ENCODE assay signal across 2 cellular contexts in the genomic region with DNA sequence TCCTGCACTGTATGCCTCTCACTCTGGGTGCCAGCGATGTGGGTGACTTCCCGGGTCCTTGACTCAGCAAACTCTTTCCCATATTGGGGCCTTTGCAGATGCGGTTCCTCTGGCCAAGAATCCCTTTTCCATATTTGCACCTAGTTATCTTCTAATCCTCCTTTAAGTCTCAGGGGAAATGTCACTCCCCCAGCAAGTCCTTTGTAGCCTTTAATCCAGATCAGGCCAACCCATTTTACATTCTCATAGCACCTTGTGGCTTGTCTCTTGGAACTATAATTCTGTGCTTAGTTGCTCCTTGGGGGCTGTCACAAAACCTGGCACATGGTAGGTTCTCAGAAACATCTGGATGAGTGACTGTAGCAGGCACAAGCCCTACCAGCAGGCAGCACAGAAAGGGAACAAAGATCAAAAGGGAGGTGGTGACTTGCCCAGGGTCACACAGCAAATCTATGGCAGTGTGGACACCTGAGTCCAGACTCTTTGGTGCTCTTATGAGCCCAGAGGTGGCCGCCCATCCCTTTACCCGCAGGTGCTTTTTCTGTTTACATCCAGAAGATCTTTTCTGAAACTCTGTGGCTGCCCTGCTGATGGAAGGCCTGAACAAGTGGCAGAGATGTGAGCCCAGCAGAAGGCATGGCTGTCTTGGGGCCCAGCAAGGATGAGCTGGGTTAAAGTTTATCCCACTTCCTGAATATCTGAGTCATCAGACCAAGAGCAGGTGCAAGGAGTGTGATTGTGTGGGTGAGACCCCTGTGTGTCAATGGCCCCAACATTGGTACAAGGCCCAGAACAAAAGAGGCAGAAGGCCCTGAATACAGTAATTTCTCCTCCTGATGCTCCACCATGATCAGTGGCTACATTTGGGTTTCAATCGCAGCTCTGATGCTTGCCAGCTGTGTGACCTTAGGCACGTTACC.
TF ChIP-seq lines count a peak whose summit lies in the region.

No MANE protein-coding gene starts in this region.

TF ChIP-seq in IMR-90, 13 proteins besides CTCF, POLR2A, EP300 and RAD21 (continued from another document):
- no peak for TF ChIP-seq ELK1 (IDR thresholded peaks at IDR 0.05; ENCODE audit: borderline replicate concordance, low read depth, low read length)
- no peak for TF ChIP-seq BHLHE40 (IDR thresholded peaks at IDR 0.05; ENCODE audit: low read depth, low read length)
- no peak for TF ChIP-seq CEBPB (IDR thresholded peaks at IDR 0.05; ENCODE audit: low read depth, low read length)
- no peak for TF ChIP-seq NFE2L2 (IDR thresholded peaks at IDR 0.05; ENCODE audit: low read depth, low read length)

TF ChIP-seq in SK-N-SH treated with all-trans-retinoic acid at 6 μM for 48 hours, 23 proteins besides CTCF, POLR2A, EP300 and RAD21 (continued from another document):
- TF ChIP-seq PATZ1 (CRISPR knock-in tag; IDR thresholded peaks at IDR 0.05; ENCODE audit: borderline replicate concordance) = no peak
- TF ChIP-seq RARB (CRISPR knock-in tag; IDR thresholded peaks at IDR 0.05) = no peak
- no peak for TF ChIP-seq ZFP30 (CRISPR knock-in tag; IDR thresholded peaks at IDR 0.05)
- no peak for TF ChIP-seq ZNF565 (CRISPR knock-in tag; conservative IDR thresholded peaks at IDR 0.05; ENCODE audit: low read depth)
- no peak for TF ChIP-seq ISL1 (CRISPR knock-in tag; IDR thresholded peaks at IDR 0.05)
- no peak for TF ChIP-seq ARNTL (CRISPR knock-in tag; IDR thresholded peaks at IDR 0.05; ENCODE audit: borderline replicate concordance, low read depth)
- no peak for TF ChIP-seq GLIS3 (CRISPR knock-in tag; IDR thresholded peaks at IDR 0.05)
- no peak for TF ChIP-seq TCF4 (CRISPR knock-in tag; IDR thresholded peaks at IDR 0.05; ENCODE audit: borderline replicate concordance)
- TF ChIP-seq BACH2 (CRISPR knock-in tag; IDR thresholded peaks at IDR 0.05; ENCODE audit: borderline replicate concordance) = no peak
- no peak for TF ChIP-seq PPARA (CRISPR knock-in tag; IDR thresholded peaks at IDR 0.05; ENCODE audit: borderline replicate concordance)
TF ChIP-seq in SK-N-SH treated with all-trans-retinoic acid at 6 μM for 48 hours: peak in this region for 0.
